Comparison of ENCODE assay signal across 30 cellular contexts in the genomic region with DNA sequence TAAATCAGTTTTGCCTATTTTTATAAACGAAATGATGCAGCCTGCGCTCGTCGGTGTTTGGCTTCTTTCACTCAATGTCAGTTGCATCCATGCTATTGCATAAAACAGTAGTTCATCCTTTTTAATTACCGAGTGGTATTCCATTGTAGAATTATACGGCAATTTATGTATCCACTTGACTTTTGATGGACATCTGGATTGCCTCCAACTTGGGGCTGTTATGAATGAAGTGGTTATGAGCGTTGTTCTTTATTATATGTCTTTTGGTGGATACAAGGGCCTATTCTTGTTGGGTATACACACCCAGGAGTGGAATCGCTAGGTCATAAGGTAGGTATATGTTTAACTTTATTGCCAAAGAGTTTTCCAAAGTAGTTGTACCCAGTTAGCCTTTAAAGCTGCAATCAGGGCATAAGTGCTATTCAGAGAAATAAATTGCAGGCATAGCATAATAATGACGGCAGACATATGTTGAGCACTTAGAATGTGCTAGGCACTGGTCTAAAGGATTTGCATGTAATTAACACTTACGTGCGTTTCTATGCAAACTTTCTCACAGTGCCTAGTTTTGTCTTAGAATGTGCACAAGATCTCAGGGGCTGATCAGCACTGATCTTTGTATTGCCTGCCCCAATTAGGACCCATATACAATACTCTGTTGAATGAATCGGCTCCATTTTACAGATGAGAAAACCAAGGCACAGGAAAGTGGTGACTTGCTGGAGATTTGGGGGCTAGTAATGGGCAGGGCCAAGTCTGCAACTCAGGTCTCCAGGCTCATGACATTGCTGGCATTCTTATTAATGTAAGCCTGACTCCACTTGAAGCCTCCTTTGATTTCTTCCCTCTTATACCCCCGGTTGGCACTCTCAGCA.
DNase-seq lines count a peak whose midpoint lies in the region; ATAC-seq, FAIRE-seq and TF ChIP-seq lines count a peak whose summit lies in the region.
"Had no signal": no experiment of that assay in that cellular context is flagged by ENCODE, and none has a peak within 500 bp of the region (broad histone marks: within the 10 kb centered on the region; RNA-seq: fewer than 3 reads in every experiment).

No MANE protein-coding gene starts in this region.

- no peak overlapping the region for H3K9ac ChIP-seq in GM23248

- no peak for TF ChIP-seq CTCF in D721Med (IDR thresholded peaks at IDR 0.05; ENCODE audit: insufficient read depth, missing control alignments)

- in situ Hi-C loops in GM23248 (cut with MboI): no loop called here

- peak; percentile 64 for FAIRE-seq in D721Med (lab: Jason Lieb, UNC)
- FAIRE-seq: frontal cortex, GM12892, HepG2 had no signal

- 0 out of 2 replicates have a peak overlapping the region, but pooled peaks have one; percentile 3 for H3K4me3 ChIP-seq in iPS-18c (ENCODE audit: insufficient read depth, low read depth, low read length)
- no peak overlapping the region for H3K4me3 ChIP-seq in GM23248
- H3K4me3 ChIP-seq: lower lobe of right lung, ovary had no signal

- H3K36me3 ChIP-seq in GM23248 (ENCODE audit: low read depth): no peaks in the 10 kb centered on the region
- H3K36me3 ChIP-seq: BE2C, lower lobe of right lung, ovary, SJCRH30 had no signal

- ATAC-seq in esophagus mucosa (no peak), GM19467 (IDR thresholded peaks at IDR 0.05; ENCODE audit: unreplicated experiment) (no peak), HG02623 (IDR thresholded peaks at IDR 0.05; ENCODE audit: unreplicated experiment) (no peak)
- ATAC-seq: HepG2; stimulated activated effector memory CD8-positive, alpha-beta T cell treated with anti-CD3 and anti-CD28 coated beads, Interleukin-12 subunit alpha, Interleukin-12 subunit beta, amount 100 ng/mL, for 72 hours had no signal

- H3K4me1 ChIP-seq in GM23248 (ENCODE audit: insufficient read depth): no peaks in the 10 kb centered on the region

- no peak overlapping the region for H2AFZ ChIP-seq in GM23248

- no peaks in the 10 kb centered on the region for H3F3A ChIP-seq in GM23248 (ENCODE audit: insufficient read depth)

- DNase-seq in D721Med (ENCODE audit: insufficient read length, low spot score) (no peak), NCI-H1092 treated with DMSO at 0.1 percent for 48 hours (lab: John Stamatoyannopoulos, UW) (peak; percentile 34), NCI-H748 treated with DMSO at 0.1 percent for 48 hours (lab: John Stamatoyannopoulos, UW) (peak; percentile 47), GM23248 (no peak)
- DNase-seq: activated CD4-positive, alpha-beta T cell treated with anti-CD3 and anti-CD28 coated beads, Interleukin-2, amount 10 ng/mL, durations not matched to agents 7 days and 5 days; activated gamma-delta T cell treated with Interleukin-2 at 50 U/mL for 16 hours; activated T-cell treated with anti-CD3 and anti-CD28 coated beads, Interleukin-2, amount 50 U/mL, for 24 hours; BE2C; CD8-positive, alpha-beta memory T cell; DMS 273 treated with DMSO at 0.1 percent for 48 hours; Kasumi-1; lower lobe of right lung; MV-4-11; NCI-H2029; NCI-H226; nephron progenitor cell; ovary; RPMI8226; SJCRH30; stimulated activated CD4-positive, alpha-beta T cell treated with anti-CD3 and anti-CD28 coated beads, Interleukin-15, amount 100 ng/mL, for 24 hours; SW 1271; trophoblast cell had no signal

- H3K9me3 ChIP-seq in iPS-18c (ENCODE audit: control insufficient read depth, insufficient read depth, low read length) (peaks cover 7% of the 10 kb centered on the region), GM23248 (ENCODE audit: low read depth) (no peaks in the 10 kb centered on the region)
- H3K9me3 ChIP-seq: BE2C, lower lobe of right lung, ovary, SJCRH30 had no signal

- no peaks in the 10 kb centered on the region for H3K9me2 ChIP-seq in GM23248 (ENCODE audit: insufficient read depth)

- no peak overlapping the region for H3K27ac ChIP-seq in GM23248
- H3K27ac ChIP-seq: lower lobe of right lung had no signal

- no peaks in the 10 kb centered on the region for H3K27me3 ChIP-seq in GM23248 (replicated peaks; ENCODE audit: insufficient read depth)
- H3K27me3 ChIP-seq: BE2C, ovary, SJCRH30 had no signal

- no peaks in the 10 kb centered on the region for H4K20me1 ChIP-seq in GM23248 (ENCODE audit: insufficient read depth)

- H3K79me2 ChIP-seq in GM23248 (ENCODE audit: insufficient read depth): no peaks in the 10 kb centered on the region

- WGBS in GM23248 (ENCODE audit: low coverage in 1 of 2, low lambda C conversion rate in 2 of 2, missing lambda C conversion rate in 2 of 2), 2 experiments: 89 to 91% methylated on average over 13 of the region's 13 CpGs

- no peak overlapping the region for H3K4me2 ChIP-seq in GM23248 (ENCODE audit: unreplicated experiment)

Comparison
In these comparisons a context has a peak if more than half of its experiments do, and no peak if none do; other contexts are left out.
1. DNase-seq: peak in NCI-H1092 treated with DMSO at 0.1 percent for 48 hours (single experiment) and NCI-H748 treated with DMSO at 0.1 percent for 48 hours (single experiment); none in D721Med (single experiment) and GM23248 (single experiment).